Comparison of ENCODE assay signal across 19 cellular contexts in genomic region chr1:53306168-53306567, GRCh38. TPM values are rescaled to one million over a fixed set of nuclear protein-coding genes. Genes with fewer than 3 reads are reported as not detected.
DNase-seq lines count a peak whose midpoint lies in the region; ATAC-seq and TF ChIP-seq lines count a peak whose summit lies in the region.
"Had no signal": no experiment of that assay in that cellular context is flagged by ENCODE, and none has a peak within 500 bp of the region (broad histone marks: within the 10 kb centered on the region; RNA-seq: fewer than 3 reads in every experiment).

No MANE protein-coding gene starts in this region.

- H4K20me1 ChIP-seq in PC-9 (ENCODE audit: insufficient read depth): peaks cover 24% of the 10 kb centered on the region

- H3K9me2 ChIP-seq in PC-9 (ENCODE audit: insufficient read depth): no peaks in the 10 kb centered on the region

- H3K9me3 Mint-ChIP-seq in activated naive CD8-positive, alpha-beta T cell (ENCODE audit: low read depth): no peaks in the 10 kb centered on the region
- H3K9me3 Mint-ChIP-seq in activated naive CD8-positive, alpha-beta T cell treated with anti-CD3 and anti-CD28 coated beads, Interleukin-2, amount 50 U/mL, for 24 hours: no peaks in the 10 kb centered on the region
- H3K9me3 Mint-ChIP-seq in WTC11: no peaks in the 10 kb centered on the region
- H3K9me3 Mint-ChIP-seq: activated T-cell treated with anti-CD3 and anti-CD28 coated beads, Interleukin-2, amount 50 U/mL, for 72 hours had no signal

- POLR2A ChIA-PET in WTC11 (lab: Charles Lee): no interaction called here
- POLR2A ChIA-PET in PC-9 (lab: Charles Lee; ENCODE audit: unreplicated experiment): no interaction called here

- intact Hi-C loops in PC-9 (cut with micrococcal nuclease; ENCODE audit: unreplicated experiment): no loop called here

- H3K27ac ChIP-seq in caudate nucleus (ENCODE audit: low read depth, low read length): no peak overlapping the region
- no peak overlapping the region for H3K27ac ChIP-seq in PC-9
- H3K27ac ChIP-seq: colonic mucosa, gastroesophageal sphincter had no signal

- BruUV-seq in PC-9 (replicated peaks; lab: Mats Ljungman, UMichigan): no TSS peak

- H3K36me3 Mint-ChIP-seq in activated naive CD8-positive, alpha-beta T cell: no peaks in the 10 kb centered on the region
- peaks cover 4% of the 10 kb centered on the region for H3K36me3 Mint-ChIP-seq in activated naive CD8-positive, alpha-beta T cell treated with anti-CD3 and anti-CD28 coated beads, Interleukin-2, amount 50 U/mL, for 24 hours (ENCODE audit: low read depth)
- H3K36me3 Mint-ChIP-seq in WTC11: peaks cover 3% of the 10 kb centered on the region; the same call in 1 of the 2 replicates

- ATAC-seq in activated naive CD8-positive, alpha-beta T cell treated with anti-CD3 and anti-CD28 coated beads, Interleukin-2, amount 50 U/mL, for 24 hours: no peak
- ATAC-seq in WTC11: no peak
- no peak for ATAC-seq in GM19455 (IDR thresholded peaks at IDR 0.05; ENCODE audit: unreplicated experiment)
- ATAC-seq: activated T-cell treated with anti-CD3 and anti-CD28 coated beads, Interleukin-2, amount 50 U/mL, for 72 hours; gastroesophageal sphincter; GM12878 had no signal

- no peaks in the 10 kb centered on the region for H3K9me3 ChIP-seq in PC-9 (ENCODE audit: insufficient read depth, low read depth)
- H3K9me3 ChIP-seq: colonic mucosa, gastroesophageal sphincter had no signal

- no peak overlapping the region for H3K4me3 ChIP-seq in PC-9
- H3K4me3 ChIP-seq: colonic mucosa, gastroesophageal sphincter, GM12878 had no signal

- no peak overlapping the region for H3K4me3 Mint-ChIP-seq in activated naive CD8-positive, alpha-beta T cell
- no peak overlapping the region for H3K4me3 Mint-ChIP-seq in activated naive CD8-positive, alpha-beta T cell treated with anti-CD3 and anti-CD28 coated beads, Interleukin-2, amount 50 U/mL, for 24 hours
- H3K4me3 Mint-ChIP-seq in WTC11: no peak overlapping the region
- H3K4me3 Mint-ChIP-seq: activated T-cell treated with anti-CD3 and anti-CD28 coated beads, Interleukin-2, amount 50 U/mL, for 72 hours had no signal

- no peaks in the 10 kb centered on the region for H3K27me3 ChIP-seq in PC-9 (ENCODE audit: insufficient read depth, low read depth)
- H3K27me3 ChIP-seq: colonic mucosa, gastroesophageal sphincter had no signal

- TF ChIP-seq CTCF in WTC11 (IDR thresholded peaks at IDR 0.05) (no peak), PC-9 (conservative IDR thresholded peaks at IDR 0.05) (no peak)

- no peaks in the 10 kb centered on the region for H3K27me3 Mint-ChIP-seq in activated naive CD8-positive, alpha-beta T cell
- no peaks in the 10 kb centered on the region for H3K27me3 Mint-ChIP-seq in activated naive CD8-positive, alpha-beta T cell treated with anti-CD3 and anti-CD28 coated beads, Interleukin-2, amount 50 U/mL, for 24 hours
- no peaks in the 10 kb centered on the region for H3K27me3 Mint-ChIP-seq in WTC11 (ENCODE audit: low read depth)

- CTCF ChIA-PET in WTC11 (lab: Charles Lee) (interaction anchor here (1.4 to 4.3 kb wide), 2 partner anchors 27 to 87 kb away, joined by 6 to 19 read pairs; no protein-coding TSS in a partner anchor), PC-9 (lab: Charles Lee) (no interaction called here)

- H3K79me2 ChIP-seq in PC-9 (ENCODE audit: low read depth): peaks cover 6% of the 10 kb centered on the region; the same call in 1 of the 2 replicates

- no peaks in the 10 kb centered on the region for H3K4me1 ChIP-seq in PC-9 (replicated peaks; ENCODE audit: insufficient read depth)
- H3K4me1 ChIP-seq: colonic mucosa, gastroesophageal sphincter had no signal

- no peaks in the 10 kb centered on the region for H3F3A ChIP-seq in PC-9 (ENCODE audit: insufficient read depth, low read depth)

- no peak overlapping the region for H3K4me2 ChIP-seq in PC-9

- no peak for DNase-seq in activated naive CD8-positive, alpha-beta T cell treated with anti-CD3 and anti-CD28 coated beads, Interleukin-2, amount 50 U/mL, for 24 hours
- DNase-seq in WTC11 (ENCODE audit: low spot score): no peak
- DNase-seq in kidney glomerular epithelial cell (lab: John Stamatoyannopoulos, UW): peak; percentile 11
- DNase-seq in DMS79 treated with DMSO at 0.1 percent for 48 hours (lab: John Stamatoyannopoulos, UW): no peak
- no peak for DNase-seq in caudate nucleus (lab: John Stamatoyannopoulos, UW)
- DNase-seq in PC-9: no peak
- DNase-seq: activated CD4-positive, alpha-beta T cell treated with anti-CD3 and anti-CD28 coated beads for 4 hours; activated T-cell treated with anti-CD3 and anti-CD28 coated beads, Interleukin-2, amount 50 U/mL, for 72 hours; colonic mucosa; COR-L47; Karpas-422; NCI-H1105 treated with DMSO at 0.1 percent for 48 hours; NCI-H2227 treated with DMSO at 0.1 percent for 48 hours; SHP77; stimulated activated CD4-positive, alpha-beta T cell treated with anti-CD3 and anti-CD28 coated beads, Interleukin-15, amount 100 ng/mL, for 24 hours had no signal

- H3K27ac Mint-ChIP-seq in activated naive CD8-positive, alpha-beta T cell: peak overlapping the region; percentile 58
- no peak overlapping the region for H3K27ac Mint-ChIP-seq in activated naive CD8-positive, alpha-beta T cell treated with anti-CD3 and anti-CD28 coated beads, Interleukin-2, amount 50 U/mL, for 24 hours
- H3K27ac Mint-ChIP-seq in WTC11: peak overlapping the region; percentile 56; the same call in 1 of the 2 replicates

- H3K36me3 ChIP-seq in PC-9 (ENCODE audit: low read depth): no peaks in the 10 kb centered on the region
- H3K36me3 ChIP-seq: colonic mucosa, gastroesophageal sphincter had no signal

- H2AFZ ChIP-seq in PC-9: no peak overlapping the region

- H3K4me1 Mint-ChIP-seq in activated naive CD8-positive, alpha-beta T cell (ENCODE audit: low read depth): peaks cover 11% of the 10 kb centered on the region
- peaks cover 6% of the 10 kb centered on the region for H3K4me1 Mint-ChIP-seq in activated naive CD8-positive, alpha-beta T cell treated with anti-CD3 and anti-CD28 coated beads, Interleukin-2, amount 50 U/mL, for 24 hours
- H3K4me1 Mint-ChIP-seq in WTC11: peaks cover 21% of the 10 kb centered on the region

TF ChIP-seq in WTC11, 78 proteins besides CTCF, POLR2A, EP300 and RAD21 (continues in another document):
- TF ChIP-seq NR1H2 (CRISPR knock-in tag; IDR thresholded peaks at IDR 0.05) (no peak), CBFB (CRISPR knock-in tag; IDR thresholded peaks at IDR 0.05; ENCODE audit: low read depth) (no peak), NR3C1 (CRISPR knock-in tag; conservative IDR thresholded peaks at IDR 0.05; ENCODE audit: low read depth) (no peak), JUN (CRISPR knock-in tag; IDR thresholded peaks at IDR 0.05) (no peak), ZNF263 (CRISPR knock-in tag; IDR thresholded peaks at IDR 0.05; ENCODE audit: low read depth) (no peak), GTF2I (CRISPR knock-in tag; conservative IDR thresholded peaks at IDR 0.05) (no peak), ZNF416 (CRISPR knock-in tag; IDR thresholded peaks at IDR 0.05) (no peak), FOXK1 (CRISPR knock-in tag; IDR thresholded peaks at IDR 0.05) (no peak), IRF2 (CRISPR knock-in tag; IDR thresholded peaks at IDR 0.05; ENCODE audit: borderline replicate concordance, low read depth) (no peak), HMGXB4 (CRISPR knock-in tag; IDR thresholded peaks at IDR 0.05) (no peak), NFYB (CRISPR knock-in tag; conservative IDR thresholded peaks at IDR 0.05; ENCODE audit: low read depth) (no peak)
- TF ChIP-seq, protein P1, sequence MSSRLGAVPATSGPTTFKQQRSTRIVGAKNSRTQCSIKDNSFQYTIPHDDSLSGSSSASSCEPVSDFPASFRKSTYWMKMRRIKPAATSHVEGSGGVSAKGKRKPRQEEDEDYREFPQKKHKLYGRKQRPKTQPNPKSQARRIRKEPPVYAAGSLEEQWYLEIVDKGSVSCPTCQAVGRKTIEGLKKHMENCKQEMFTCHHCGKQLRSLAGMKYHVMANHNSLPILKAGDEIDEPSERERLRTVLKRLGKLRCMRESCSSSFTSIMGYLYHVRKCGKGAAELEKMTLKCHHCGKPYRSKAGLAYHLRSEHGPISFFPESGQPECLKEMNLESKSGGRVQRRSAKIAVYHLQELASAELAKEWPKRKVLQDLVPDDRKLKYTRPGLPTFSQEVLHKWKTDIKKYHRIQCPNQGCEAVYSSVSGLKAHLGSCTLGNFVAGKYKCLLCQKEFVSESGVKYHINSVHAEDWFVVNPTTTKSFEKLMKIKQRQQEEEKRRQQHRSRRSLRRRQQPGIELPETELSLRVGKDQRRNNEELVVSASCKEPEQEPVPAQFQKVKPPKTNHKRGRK (CRISPR knock-in tag; IDR thresholded peaks at IDR 0.05; ENCODE audit: borderline replicate concordance): no peak
- TF ChIP-seq, protein P2, sequence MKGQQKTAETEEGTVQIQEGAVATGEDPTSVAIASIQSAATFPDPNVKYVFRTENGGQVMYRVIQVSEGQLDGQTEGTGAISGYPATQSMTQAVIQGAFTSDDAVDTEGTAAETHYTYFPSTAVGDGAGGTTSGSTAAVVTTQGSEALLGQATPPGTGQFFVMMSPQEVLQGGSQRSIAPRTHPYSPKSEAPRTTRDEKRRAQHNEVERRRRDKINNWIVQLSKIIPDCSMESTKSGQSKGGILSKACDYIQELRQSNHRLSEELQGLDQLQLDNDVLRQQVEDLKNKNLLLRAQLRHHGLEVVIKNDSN (CRISPR knock-in tag; IDR thresholded peaks at IDR 0.05): no peak
- TF ChIP-seq, protein P3, sequence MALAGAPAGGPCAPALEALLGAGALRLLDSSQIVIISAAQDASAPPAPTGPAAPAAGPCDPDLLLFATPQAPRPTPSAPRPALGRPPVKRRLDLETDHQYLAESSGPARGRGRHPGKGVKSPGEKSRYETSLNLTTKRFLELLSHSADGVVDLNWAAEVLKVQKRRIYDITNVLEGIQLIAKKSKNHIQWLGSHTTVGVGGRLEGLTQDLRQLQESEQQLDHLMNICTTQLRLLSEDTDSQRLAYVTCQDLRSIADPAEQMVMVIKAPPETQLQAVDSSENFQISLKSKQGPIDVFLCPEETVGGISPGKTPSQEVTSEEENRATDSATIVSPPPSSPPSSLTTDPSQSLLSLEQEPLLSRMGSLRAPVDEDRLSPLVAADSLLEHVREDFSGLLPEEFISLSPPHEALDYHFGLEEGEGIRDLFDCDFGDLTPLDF (CRISPR knock-in tag; IDR thresholded peaks at IDR 0.05): no peak

RNA-seq across cellular contexts. Expression of gene LRP8, which starts 21.7 kb away (rescaled TPM):
- total RNA-seq in WTC11 (2021) (61.9 to 69.5 TPM (median 66.6 TPM) in 3 replicates), PC-9 (2021) (62.1 and 85.3 TPM in 2 replicates)
